ENCODE assay signal across 8 cellular contexts in genomic region chr7:91940171-91940570, GRCh38. TPM values are rescaled to one million over a fixed set of nuclear protein-coding genes. Genes with fewer than 3 reads are reported as not detected.
DNase-seq lines count a peak whose midpoint lies in the region; ATAC-seq, FAIRE-seq and TF ChIP-seq lines count a peak whose summit lies in the region.

No MANE protein-coding gene starts in this region.

- no peak overlapping the region for H2BK15ac ChIP-seq in H1 (ENCODE audit: low read length)
- H2BK15ac ChIP-seq in mesendoderm (replicated peaks; ENCODE audit: low read depth), result no peak overlapping the region

- H2BK5ac ChIP-seq in H1 (ENCODE audit: low read depth, low read length) (no peak overlapping the region), mesendoderm (ENCODE audit: low read length) (no peak overlapping the region)

- no peak overlapping the region for H2BK12ac ChIP-seq in H1 (ENCODE audit: low read depth, low read length)

- no peak for TF ChIP-seq POLR2A in H1 (IDR thresholded peaks at IDR 0.05; ENCODE audit: control extremely low read depth in 1 of 2, low read depth in 2 of 2, low read length in 2 of 2)

- H3K36me3 ChIP-seq in H1 (ENCODE audit: control insufficient read depth in 2 of 4, insufficient read depth in 4 of 4, low read length in 3 of 4) (no peaks in the 10 kb centered on the region), mesendoderm (ENCODE audit: control insufficient read depth, insufficient read depth, low read length) (no peaks in the 10 kb centered on the region)

- H4K8ac ChIP-seq in H1 (ENCODE audit: extremely low read depth, insufficient read depth, low read length), result no peak overlapping the region
- no peak overlapping the region for H4K8ac ChIP-seq in mesendoderm (ENCODE audit: low read depth, low read length)

- no peak for TF ChIP-seq RAD21 in H1 (IDR thresholded peaks at IDR 0.05 in 1 of 2, conservative IDR thresholded peaks at IDR 0.05 in 1 of 2; ENCODE audit: low read depth in 2 of 2, low read length in 2 of 2)

- H3K4me2 ChIP-seq in H1 (ENCODE audit: insufficient read depth in 1 of 2, low read depth in 2 of 2, low read length in 2 of 2) (peak overlapping the region; percentile 84 to 95), mesendoderm (ENCODE audit: low read length) (peak overlapping the region; percentile 72)

- peaks cover 0 to 36% of the 10 kb centered on the region in 2 experiments; a peak in 2 of 4 replicates for H3K79me2 ChIP-seq in H1 (ENCODE audit: control insufficient read depth in 1 of 2, insufficient read depth in 2 of 2, low read length in 2 of 2)
- H3K79me2 ChIP-seq in mesendoderm (ENCODE audit: control insufficient read depth, insufficient read depth, low read length), result peaks cover 5% of the 10 kb centered on the region

- H3K56ac ChIP-seq in H1 (replicated peaks; ENCODE audit: insufficient read length, low read depth, low read length), result no peak overlapping the region
- H3K56ac ChIP-seq in mesendoderm (ENCODE audit: low read length), result peak overlapping the region; percentile 97

- H2BK120ac ChIP-seq in H1 (replicated peaks; ENCODE audit: low read depth, low read length), result no peak overlapping the region
- no peak overlapping the region for H2BK120ac ChIP-seq in mesendoderm (ENCODE audit: low read depth, low read length)

- H4K20me1 ChIP-seq in H1 (replicated peaks in 1 of 2; ENCODE audit: control insufficient read depth in 1 of 2, insufficient read depth in 2 of 2, low read length in 2 of 2), result no peaks in the 10 kb centered on the region

- H3K4me1 ChIP-seq in H1 (replicated peaks in 1 of 4; ENCODE audit: control insufficient read depth in 3 of 4, insufficient read depth in 4 of 4, low read length in 3 of 4), result no peaks in the 10 kb centered on the region
- H3K4me1 ChIP-seq in mesendoderm (ENCODE audit: control insufficient read depth, low read depth, low read length), result peaks cover 2% of the 10 kb centered on the region

- no peak overlapping the region for H4K91ac ChIP-seq in H1 (replicated peaks; ENCODE audit: insufficient read length, low read length)

- CTCF ChIA-PET in H1 (lab: Charles Lee; ENCODE audit: partially characterized antibody), result interaction anchor here (0.7 to 1.5 kb wide), 3 partner anchors 26 to 60 kb away, joined by 3 to 7 read pairs (median 5); partner anchors contain the start of gene MTERF1

- H3K4me3 ChIP-seq in H1 (ENCODE audit: extremely low read depth in 1 of 4, insufficient read depth in 2 of 4, low read depth in 3 of 4, low read length in 4 of 4), result peak overlapping the region; percentile 81 to 96 (median 85)
- H3K4me3 ChIP-seq in mesendoderm (ENCODE audit: low read length), result peak overlapping the region; percentile 77

- POLR2A ChIA-PET in H1 (lab: Charles Lee; ENCODE audit: partially characterized antibody), result interaction anchor here (0.7 to 1.3 kb wide), 5 partner anchors 29 to 590 kb away, joined by 3 to 5 read pairs (median 3); no protein-coding TSS in a partner anchor

- TF ChIP-seq EP300 in H1 (IDR thresholded peaks at IDR 0.05; ENCODE audit: borderline replicate concordance in 1 of 2, low read depth in 2 of 2, low read length in 2 of 2), result no peak

- no peak overlapping the region for H3K4ac ChIP-seq in H1 (replicated peaks; ENCODE audit: insufficient read length, low read depth, low read length)
- no peak overlapping the region for H3K4ac ChIP-seq in mesendoderm (ENCODE audit: low read depth, low read length)

- H3K9me3 ChIP-seq in H1 (ENCODE audit: insufficient read depth in 2 of 2, low read depth in 1 of 2, low read length in 1 of 2), result no peaks in the 10 kb centered on the region

- peak overlapping the region; percentile 96 for H3K27ac ChIP-seq in VCaP
- no peak overlapping the region for H3K27ac ChIP-seq in H1 (ENCODE audit: low read depth, low read length)
- peak overlapping the region; percentile 69 for H3K27ac ChIP-seq in mesendoderm (ENCODE audit: low read depth, low read length)
- H3K27ac ChIP-seq in substantia nigra (ENCODE audit: low read depth, low read length, poor library complexity, severe bottlenecking), result peak overlapping the region; percentile 91

- WGBS in H1 (ENCODE audit: extremely low coverage in 1 of 2, insufficient coverage in 1 of 2, insufficient read length in 1 of 2, insufficient replicate concordance in 2 of 2, low coverage in 1 of 2, low lambda C conversion rate in 2 of 2, missing lambda C conversion rate in 1 of 2), 2 experiments, result 3% methylated on average over 12 of the region's 12 CpGs; no CpG with 5 or more reads in 1 of the 2 experiments
- WGBS in mesendoderm (ENCODE audit: extremely low coverage, insufficient coverage, low lambda C conversion rate), result no CpG with 5 or more reads among the region's 12 CpGs

- H2AK5ac ChIP-seq in H1 (ENCODE audit: low read depth, low read length), result no peak overlapping the region
- H2AK5ac ChIP-seq in mesendoderm (ENCODE audit: low read length), result no peak overlapping the region

- TF ChIP-seq CTCF in VCaP (conservative IDR thresholded peaks at IDR 0.05), result no peak
- TF ChIP-seq CTCF in H1 (IDR thresholded peaks at IDR 0.05; ENCODE audit: control extremely low read depth in 1 of 3, insufficient read depth in 1 of 3, low read depth in 1 of 3, low read length in 3 of 3), result no peak

- no peak overlapping the region for H4K5ac ChIP-seq in H1 (ENCODE audit: insufficient read length, low read depth, low read length)
- H4K5ac ChIP-seq in mesendoderm (ENCODE audit: low read length), result no peak overlapping the region

- DNase-seq in D341Med (ENCODE audit: low spot score) (peak; percentile 65), LHCN-M2 (ENCODE audit: low read depth) (peak; percentile 42), H1 (ENCODE audit: low read depth in 1 of 2, low spot score in 2 of 2) (peak in 1 of 2 experiments; percentile 49), mesendoderm (peak; percentile 72), substantia nigra (lab: John Stamatoyannopoulos, UW) (peak in 11 of 49 donors; percentile 1 to 67 (median 19)), GOT3 (lab: John Stamatoyannopoulos, UW) (no peak)

- peaks cover 4 to 25% (median 13%) of the 10 kb centered on the region in 4 experiments; a peak in 5 of 7 replicates for H3K27me3 ChIP-seq in H1 (replicated peaks in 1 of 4; ENCODE audit: control insufficient read depth in 3 of 4, extremely low read depth in 1 of 4, insufficient read depth in 3 of 4, low read length in 3 of 4)
- peaks cover 2% of the 10 kb centered on the region for H3K27me3 ChIP-seq in mesendoderm (ENCODE audit: insufficient read depth, low read length, poor library complexity)

- peak; percentile 25 for ATAC-seq in GM21447 (IDR thresholded peaks at IDR 0.05; ENCODE audit: unreplicated experiment)

- H3K79me1 ChIP-seq in H1 (ENCODE audit: low read depth, low read length) (no peaks in the 10 kb centered on the region; the same call in 1 of the 2 replicates), mesendoderm (ENCODE audit: low read length) (peaks cover 2% of the 10 kb centered on the region)

- H3K9ac ChIP-seq in H1 (replicated peaks in 1 of 4; ENCODE audit: extremely low read depth in 1 of 4, low read depth in 3 of 4, low read length in 3 of 4) (peak overlapping the region in 3 of 4 experiments; percentile 77 to 94 (median 88); a peak in 6 of 7 replicates), mesendoderm (ENCODE audit: low read length) (peak overlapping the region; percentile 94)

- FAIRE-seq in H1 (lab: Jason Lieb, UNC), result peak; percentile 28

- H2BK20ac ChIP-seq in H1 (ENCODE audit: low read length), result no peak overlapping the region

- H2AFZ ChIP-seq in H1 (ENCODE audit: low read length), result peak overlapping the region; percentile 57; the same call in 1 of the 2 replicates

- H3K18ac ChIP-seq in H1 (ENCODE audit: extremely low read depth, low read length) (peak overlapping the region; percentile 39; the same call in 1 of the 2 replicates), mesendoderm (ENCODE audit: low read length) (peak overlapping the region; percentile 34)

- H3K14ac ChIP-seq in H1 (ENCODE audit: insufficient read length), result no peak overlapping the region

- H3K23me2 ChIP-seq in H1 (ENCODE audit: low read depth, low read length), result peaks cover 3% of the 10 kb centered on the region; the same call in 1 of the 2 replicates

- H3K23ac ChIP-seq in H1 (ENCODE audit: insufficient read length) (no peak overlapping the region), mesendoderm (ENCODE audit: low read length) (no peak overlapping the region)

TF ChIP-seq in H1, 55 proteins besides CTCF, POLR2A, EP300 and RAD21:
- peak; percentile 48; the same call in 1 of the 2 replicates for TF ChIP-seq POLR2AphosphoS5 (IDR thresholded peaks at IDR 0.05; ENCODE audit: low read depth, low read length)
- TF ChIP-seq SP4 (IDR thresholded peaks at IDR 0.05; ENCODE audit: low read length), result no peak

RNA-seq across cellular contexts. Expression of gene AKAP9, which starts 0.5 kb away (rescaled TPM):
- total RNA-seq in LHCN-M2 (2014; rRNA removed), result 39.3 and 42.3 TPM in 2 replicates
- polyA plus RNA-seq in LHCN-M2 (2012), result 6.6 TPM
- 25.2 and 26.3 TPM in 2 replicates for total RNA-seq in H1 (2021; fragmentation: NEBNext Ultra II Directional; extraction: Animal tissue kit (Norgen Biotek cat#: 25700))
- polyA plus RNA-seq in H1 (2011; rRNA removed), result 2.9 and 6.2 TPM in 2 replicates
- 7.1 TPM for polyA plus RNA-seq in H1 (2011; cell fraction: cytosol; rRNA removed)
- 8.0 TPM for polyA plus RNA-seq in H1 (2011; cell fraction: nucleus; rRNA removed)
- polyA plus RNA-seq in H1 (2012, experiment 1 of 2), result 12.4 to 24.2 TPM (median 14.1 TPM) in 4 replicates
- 1.0 TPM for polyA plus RNA-seq in H1 (2012, experiment 2 of 2)
- 17.6 TPM for polyA plus RNA-seq in H1 (2013, experiment 1 of 2)
- polyA plus RNA-seq in H1 (2013, experiment 2 of 2), result 14.5 TPM
- 15.3 and 16.9 TPM in 2 replicates for polyA minus RNA-seq in H1 (2011; rRNA and poly(A)+ RNA removed)
- polyA minus RNA-seq in H1 (2011; cell fraction: cytosol; rRNA and poly(A)+ RNA removed), result 18.3 TPM
- 41.2 TPM for polyA minus RNA-seq in H1 (2011; cell fraction: nucleus; rRNA and poly(A)+ RNA removed)
- polyA plus RNA-seq in mesendoderm (2013, experiment 1 of 2), result 9.3 TPM
- 9.0 TPM for polyA plus RNA-seq in mesendoderm (2013, experiment 2 of 2)

RNA-seq across cellular contexts. Expression of gene MTERF1, which starts 59.7 kb away (rescaled TPM):
- 14.4 and 16.0 TPM in 2 replicates for total RNA-seq in LHCN-M2 (2014; rRNA removed)
- 3.6 TPM for polyA plus RNA-seq in LHCN-M2 (2012)
- total RNA-seq in H1 (2021; fragmentation: NEBNext Ultra II Directional; extraction: Animal tissue kit (Norgen Biotek cat#: 25700)), result 11.1 and 12.6 TPM in 2 replicates
- 2.5 and 4.5 TPM in 2 replicates for polyA plus RNA-seq in H1 (2011; rRNA removed)
- polyA plus RNA-seq in H1 (2011; cell fraction: cytosol; rRNA removed), result 7.7 TPM
- 2.1 TPM for polyA plus RNA-seq in H1 (2011; cell fraction: nucleus; rRNA removed)
- polyA plus RNA-seq in H1 (2012, experiment 1 of 2), result 8.5 to 17.8 TPM (median 10.0 TPM) in 4 replicates
- 0.37 TPM for polyA plus RNA-seq in H1 (2012, experiment 2 of 2)
- polyA plus RNA-seq in H1 (2013, experiment 1 of 2), result 8.8 TPM
- 9.0 TPM for polyA plus RNA-seq in H1 (2013, experiment 2 of 2)
- 7.9 and 9.0 TPM in 2 replicates for polyA minus RNA-seq in H1 (2011; rRNA and poly(A)+ RNA removed)
- polyA minus RNA-seq in H1 (2011; cell fraction: cytosol; rRNA and poly(A)+ RNA removed), result 4.1 TPM
- polyA minus RNA-seq in H1 (2011; cell fraction: nucleus; rRNA and poly(A)+ RNA removed), result 19.7 TPM
- 12.0 TPM for polyA plus RNA-seq in mesendoderm (2013, experiment 1 of 2)
- 12.5 TPM for polyA plus RNA-seq in mesendoderm (2013, experiment 2 of 2)
